23 cellular contexts compared by ENCODE assay signal in the genomic region with DNA sequence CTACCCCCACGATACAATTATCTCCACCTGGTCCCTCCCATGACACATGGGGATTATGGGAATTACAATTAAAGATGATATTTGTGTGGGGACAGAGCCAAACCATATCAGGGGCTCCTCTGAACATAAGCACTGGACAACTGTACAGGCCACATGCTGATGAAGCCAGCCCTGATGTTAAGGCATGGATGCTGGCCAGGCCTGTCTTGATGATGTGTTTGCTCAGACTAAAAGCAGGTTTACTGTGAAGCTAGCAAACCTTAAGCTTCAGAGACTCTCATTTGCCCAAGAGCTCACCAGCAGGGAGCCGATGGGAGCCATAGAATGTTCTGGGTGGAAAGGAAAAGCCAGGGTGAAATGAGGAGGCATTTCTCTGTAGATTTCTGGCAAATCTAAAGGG.
"Had no signal": no experiment of that assay in that cellular context is flagged by ENCODE, and none has a peak within 500 bp of the region (broad histone marks: within the 10 kb centered on the region; RNA-seq: fewer than 3 reads in every experiment).

No MANE protein-coding gene starts in this region.

- DNase-seq: KBM-7; MV-4-11; NCI-H1048; NCI-H1105; NCI-H1436 treated with DMSO at 0.1 percent for 48 hours; NCI-H1694; NCI-H187 treated with DMSO at 0.1 percent for 48 hours; NCI-H2029 treated with DMSO at 0.1 percent for 48 hours; NCI-H2171 treated with DMSO at 0.1 percent for 48 hours; NCI-H345; NCI-H446 treated with DMSO at 0.1 percent for 48 hours; NCI-H510A treated with DMSO at 0.1 percent for 48 hours; NCI-H526; NCI-H748 treated with DMSO at 0.1 percent for 48 hours; NK-92 treated with Interleukin-12 subunit alpha and Interleukin-12 subunit beta, amount 100 ng/mL, for 24 hours; PC-3; SHP77; SK-N-SH; SW 1271 had no signal

- FAIRE-seq: HTR-8/SVneo had no signal

- H3K27ac ChIP-seq: HL-60, RWPE1 had no signal

- H3K4me2 ChIP-seq: SK-N-SH had no signal

- H3K9ac ChIP-seq: SK-N-SH had no signal

- H3K9me3 ChIP-seq: SK-N-SH had no signal

- ATAC-seq: Panc1 had no signal
